In genomic region chr17:79572136-79572915, GRCh38 we compare ENCODE assay signal across 24 cellular contexts. TPM values are rescaled to one million over a fixed set of nuclear protein-coding genes. Genes with fewer than 3 reads are reported as not detected.
DNase-seq lines count a peak whose midpoint lies in the region; ATAC-seq and TF ChIP-seq lines count a peak whose summit lies in the region.
"Had no signal": no experiment of that assay in that cellular context is flagged by ENCODE, and none has a peak within 500 bp of the region (broad histone marks: within the 10 kb centered on the region; RNA-seq: fewer than 3 reads in every experiment).

No MANE protein-coding gene starts in this region.

- no peaks in the 10 kb centered on the region for H3K4me1 ChIP-seq in mesendoderm (ENCODE audit: control insufficient read depth, low read depth, low read length)
- H3K4me1 ChIP-seq: Peyer's patch had no signal

- no peak overlapping the region for H3K27ac Mint-ChIP-seq in chondrocyte (ENCODE audit: unreplicated experiment)
- H3K27ac Mint-ChIP-seq: CD4-positive, alpha-beta T cell; H9; HFFc6 had no signal

- H3K36me3 ChIP-seq in mesendoderm (ENCODE audit: control insufficient read depth, insufficient read depth, low read length) = no peaks in the 10 kb centered on the region
- H3K36me3 ChIP-seq: Peyer's patch had no signal

- H3K4me1 Mint-ChIP-seq in chondrocyte (ENCODE audit: low read depth) = no peaks in the 10 kb centered on the region

- H3K23ac ChIP-seq in mesendoderm (ENCODE audit: low read length) = no peak overlapping the region

- no peak overlapping the region for H3K9ac ChIP-seq in mesendoderm (ENCODE audit: low read length)
- H3K9ac ChIP-seq: GM23248 had no signal

- no peak overlapping the region for H2AK5ac ChIP-seq in mesendoderm (ENCODE audit: low read length)

- no peak overlapping the region for H3K56ac ChIP-seq in mesendoderm (ENCODE audit: low read length)

- H4K5ac ChIP-seq in mesendoderm (ENCODE audit: low read length) = no peak overlapping the region

- H2BK120ac ChIP-seq in mesendoderm (ENCODE audit: low read depth, low read length) = no peak overlapping the region

- H3K27me3 Mint-ChIP-seq in chondrocyte (ENCODE audit: low read depth) = peaks cover 5% of the 10 kb centered on the region

- no peak overlapping the region for H3K27ac ChIP-seq in mesendoderm (ENCODE audit: low read depth, low read length)
- H3K27ac ChIP-seq: GM23248, Peyer's patch had no signal

- H3K4me2 ChIP-seq in mesendoderm (ENCODE audit: low read length) = no peak overlapping the region

- TF ChIP-seq CTCF in chondrocyte (IDR thresholded peaks at IDR 0.05) = no peak

- H2BK5ac ChIP-seq in mesendoderm (ENCODE audit: low read length) = no peak overlapping the region

- ATAC-seq in GM21423 (IDR thresholded peaks at IDR 0.05; ENCODE audit: unreplicated experiment) = no peak
- ATAC-seq: SK-N-SH treated with all-trans-retinoic acid at 6 μM for 48 hours had no signal

- no peak overlapping the region for H2BK15ac ChIP-seq in mesendoderm (replicated peaks; ENCODE audit: low read depth)

- no peaks in the 10 kb centered on the region for H3K9me3 Mint-ChIP-seq in chondrocyte (ENCODE audit: low read depth)
- H3K9me3 Mint-ChIP-seq: CD4-positive, alpha-beta T cell had no signal

- H3K27me3 ChIP-seq in mesendoderm (ENCODE audit: insufficient read depth, low read length, poor library complexity) = no peaks in the 10 kb centered on the region
- H3K27me3 ChIP-seq: Peyer's patch had no signal

- DNase-seq in NCI-H2196 (lab: John Stamatoyannopoulos, UW; ENCODE audit: unreplicated experiment) = peak; percentile 19
- no peak for DNase-seq in NCI-H2196 treated with DMSO at 0.1 percent for 48 hours (lab: John Stamatoyannopoulos, UW; ENCODE audit: unreplicated experiment)
- peak; percentile 59 for DNase-seq in chondrocyte (ENCODE audit: low spot score)
- peak; percentile 22 for DNase-seq in mesendoderm
- DNase-seq in AG08395 (ENCODE audit: low spot score) = no peak
- DNase-seq in CD1c-positive myeloid dendritic cell (ENCODE audit: extremely low spot score) = no peak
- DNase-seq: CD4-positive, alpha-beta T cell; COR-L47; DMS 273 treated with DMSO at 0.1 percent for 48 hours; GM23248; H9; HFFc6; KBM-7; MM.1S; NCI-H1092; NCI-H146; NCI-H2029 treated with DMSO at 0.1 percent for 48 hours; NCI-H2227 treated with DMSO at 0.1 percent for 48 hours; NCI-H524; Peyer's patch had no signal

- no peak overlapping the region for H3K4ac ChIP-seq in mesendoderm (ENCODE audit: low read depth, low read length)

- H3K79me1 ChIP-seq in mesendoderm (ENCODE audit: low read length) = no peaks in the 10 kb centered on the region

- H3K36me3 Mint-ChIP-seq in chondrocyte (ENCODE audit: low read depth) = no peaks in the 10 kb centered on the region

- no peak overlapping the region for H4K8ac ChIP-seq in mesendoderm (ENCODE audit: low read depth, low read length)

- H3K79me2 ChIP-seq in mesendoderm (ENCODE audit: control insufficient read depth, insufficient read depth, low read length) = no peaks in the 10 kb centered on the region

- H3K18ac ChIP-seq in mesendoderm (ENCODE audit: low read length) = no peak overlapping the region

- no peak overlapping the region for H3K4me3 Mint-ChIP-seq in chondrocyte (ENCODE audit: unreplicated experiment)
- H3K4me3 Mint-ChIP-seq: CD4-positive, alpha-beta T cell; HFFc6 had no signal

- H3K4me3 ChIP-seq in mesendoderm (ENCODE audit: low read length) = no peak overlapping the region
- H3K4me3 ChIP-seq: GM23248, Peyer's patch had no signal

- WGBS in mesendoderm (ENCODE audit: extremely low coverage, insufficient coverage, low lambda C conversion rate) = no CpG with 5 or more reads among the region's 13 CpGs

RNA-seq across cellular contexts. Expression of gene RBFOX3, which starts 38.5 kb away (rescaled TPM):
- total RNA-seq in chondrocyte = not detected in 3 replicates
- polyA plus RNA-seq in mesendoderm (2013, experiment 1 of 2) = 16.5 TPM
- 13.9 TPM for polyA plus RNA-seq in mesendoderm (2013, experiment 2 of 2)
- total RNA-seq: A673; CD4-positive, alpha-beta T cell; GM23248; HFFc6; OCI-LY7 had no signal
- polyA plus RNA-seq: GM23248 had no signal

Comparison
In these comparisons a context has a peak if more than half of its experiments do, and no peak if none do; other contexts are left out.
1. DNase-seq: peak in NCI-H2196 (single experiment), chondrocyte (single experiment) and mesendoderm (single experiment); none in NCI-H2196 treated with DMSO at 0.1 percent for 48 hours (single experiment), AG08395 (single experiment) and CD1c-positive myeloid dendritic cell (single experiment).